Comparison of ENCODE assay signal across 9 cellular contexts in the genomic region with DNA sequence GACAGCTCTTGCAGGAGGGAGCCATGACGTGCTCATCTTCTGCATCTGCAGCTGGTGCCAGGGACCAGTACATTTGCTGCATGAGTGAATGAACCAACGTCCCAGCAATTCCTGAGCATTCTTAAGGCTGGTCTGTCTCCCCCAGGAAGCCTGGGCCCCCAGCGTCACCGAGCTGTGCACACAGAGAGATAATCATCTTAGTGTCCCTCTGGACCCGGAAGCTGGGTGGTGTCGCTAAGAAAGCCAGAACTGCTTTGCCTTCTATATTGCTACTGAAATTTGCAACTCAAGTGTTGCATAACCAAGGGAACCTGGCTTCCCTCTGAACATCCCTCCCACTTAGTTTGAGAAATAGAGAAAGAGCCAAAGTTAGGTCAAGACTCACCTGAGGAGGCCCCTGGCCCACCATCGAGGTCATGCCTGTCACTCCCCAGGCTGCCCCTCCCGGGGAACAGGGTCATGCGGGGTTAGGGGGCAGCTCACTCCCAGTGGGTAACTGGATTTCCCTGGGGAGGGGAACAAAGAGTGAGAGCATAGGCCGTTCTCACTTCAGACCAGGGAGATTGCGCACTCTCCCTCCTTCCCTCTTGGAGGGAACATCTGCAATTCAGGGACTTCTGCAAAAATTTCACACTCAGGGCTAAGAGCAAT.
DNase-seq lines count a peak whose midpoint lies in the region; ATAC-seq and TF ChIP-seq lines count a peak whose summit lies in the region.
"Had no signal": no experiment of that assay in that cellular context is flagged by ENCODE, and none has a peak within 500 bp of the region (broad histone marks: within the 10 kb centered on the region; RNA-seq: fewer than 3 reads in every experiment).

No MANE protein-coding gene starts in this region.

- POLR2A ChIA-PET in SK-N-SH (lab: Yijun Ruan, JAX), result no interaction called here

- peaks cover 28% of the 10 kb centered on the region for H3K9me3 Mint-ChIP-seq in activated T-helper 2 cell treated with anti-CD3 and anti-CD28 coated beads, Interferon-gamma antibody, Interleukin-2, Interleukin-4, amounts not matched to agents 10 μg/mL and 5 μg/mL and 100 μg/mL, durations not matched to agents 14 hours and 24 hours and 36 hours

- TF ChIP-seq CTCF in SK-N-SH (IDR thresholded peaks at IDR 0.05), result no peak
- no peak for TF ChIP-seq CTCF in left lung (IDR thresholded peaks at IDR 0.05)
- no peak for TF ChIP-seq CTCF in tibial nerve (IDR thresholded peaks at IDR 0.05)

- peak overlapping the region; percentile 87; the same call in 1 of the 2 replicates for H2AFZ ChIP-seq in SK-N-SH (ENCODE audit: low read depth)

- H3K4me3 ChIP-seq in SK-N-SH (ENCODE audit: low read depth in 2 of 2, low read length in 1 of 2) (no peak overlapping the region), left lung (peak overlapping the region in 1 of 2 donors; percentile 0), tibial nerve (peak overlapping the region in 2 of 4 donors; percentile 16 to 19)

- no peak for TF ChIP-seq POLR2A in tibial nerve (IDR thresholded peaks at IDR 0.05)

- no peaks in the 10 kb centered on the region for H3K36me3 ChIP-seq in SK-N-SH (replicated peaks in 1 of 2; ENCODE audit: control insufficient read depth in 1 of 2, insufficient read depth in 2 of 2, low read length in 1 of 2)
- H3K36me3 ChIP-seq in left lung, result no peaks in the 10 kb centered on the region
- H3K36me3 ChIP-seq in tibial nerve, result no peaks in the 10 kb centered on the region

- H3K4me1 ChIP-seq in SK-N-SH (ENCODE audit: control insufficient read depth in 1 of 2, insufficient read depth in 2 of 2, low read depth in 1 of 2, low read length in 1 of 2) (peaks cover 3 to 15% of the 10 kb centered on the region in 2 experiments; a peak in 2 of 4 replicates), left lung (peaks cover 9 to 70% of the 10 kb centered on the region in 2 donors), tibial nerve (peaks cover 0 to 48% (median 26%) of the 10 kb centered on the region in 4 donors)

- no peak for ATAC-seq in SK-N-SH treated with all-trans-retinoic acid at 6 μM for 48 hours
- ATAC-seq in HG03139 (IDR thresholded peaks at IDR 0.05; ENCODE audit: unreplicated experiment), result peak; percentile 32
- peak; percentile 72 for ATAC-seq in left lung

- no peaks in the 10 kb centered on the region for H3K27me3 Mint-ChIP-seq in activated T-helper 2 cell treated with anti-CD3 and anti-CD28 coated beads, Interferon-gamma antibody, Interleukin-2, Interleukin-4, amounts not matched to agents 10 μg/mL and 5 μg/mL and 100 μg/mL, durations not matched to agents 14 hours and 24 hours and 36 hours (ENCODE audit: low read depth)

- H3F3A ChIP-seq in SK-N-SH (replicated peaks; ENCODE audit: insufficient read depth), result no peaks in the 10 kb centered on the region

- DNase-seq in SK-N-SH, result no peak
- no peak for DNase-seq in activated T-helper 2 cell treated with anti-CD3 and anti-CD28 coated beads, Interferon-gamma antibody, Interleukin-2, Interleukin-4, amounts not matched to agents 10 μg/mL and 5 μg/mL and 100 μg/mL, durations not matched to agents 14 hours and 24 hours and 36 hours (ENCODE audit: low spot score)
- peak; percentile 62 to 77 for DNase-seq in left lung
- DNase-seq in tibial nerve (ENCODE audit: low spot score in 2 of 2), result peak in 1 of 2 donors; percentile 66
- no peak for DNase-seq in COR-L47 (lab: John Stamatoyannopoulos, UW)
- DNase-seq in DMS 273 (lab: John Stamatoyannopoulos, UW; ENCODE audit: unreplicated experiment), result no peak

- CTCF ChIA-PET in SK-N-SH (lab: Yijun Ruan, JAX), result interaction anchor here (0.7 kb wide), 1 partner anchor 104 kb away, joined by 3 read pairs; no protein-coding TSS in a partner anchor

- H3K79me2 ChIP-seq in SK-N-SH (ENCODE audit: insufficient read depth), result no peaks in the 10 kb centered on the region

- H3K27ac ChIP-seq in SK-N-SH (ENCODE audit: low read depth in 2 of 2, low read length in 1 of 2) (peak overlapping the region in 1 of 2 experiments; percentile 35; a peak in 1 of 4 replicates), left lung (peak overlapping the region; percentile 85 to 92), tibial nerve (peak overlapping the region; percentile 48 to 90 (median 78))
- H3K27ac ChIP-seq: VCaP had no signal

- no peaks in the 10 kb centered on the region for H3K9me2 ChIP-seq in SK-N-SH

- H4K20me1 ChIP-seq in SK-N-SH (ENCODE audit: insufficient read depth), result no peaks in the 10 kb centered on the region

- 79% methylated on average over 11 of the region's 11 CpGs for WGBS in SK-N-SH (ENCODE audit: low lambda C conversion rate)
- 20 to 24% methylated on average over 11 of the region's 11 CpGs for WGBS in tibial nerve, 2 donors

- intact Hi-C loops in activated T-helper 2 cell treated with anti-CD3 and anti-CD28 coated beads, Interferon-gamma antibody, Interleukin-2, Interleukin-4, amounts not matched to agents 10 μg/mL and 5 μg/mL and 100 μg/mL, durations not matched to agents 14 hours and 24 hours and 36 hours (cut with micrococcal nuclease), result loop anchor here (1.0 to 5.0 kb wide), 3 partner anchors 38 to 1000 kb away; no protein-coding TSS in a partner anchor
- intact Hi-C loops in left lung (cut with DNase I), result no loop called here

- H3K9ac ChIP-seq in SK-N-SH, result peak overlapping the region; percentile 25; the same call in 1 of the 2 replicates

- peak overlapping the region; percentile 88 for H3K27ac Mint-ChIP-seq in activated T-helper 2 cell treated with anti-CD3 and anti-CD28 coated beads, Interferon-gamma antibody, Interleukin-2, Interleukin-4, amounts not matched to agents 10 μg/mL and 5 μg/mL and 100 μg/mL, durations not matched to agents 14 hours and 24 hours and 36 hours

- no peaks in the 10 kb centered on the region; the same call in 1 of the 2 replicates for H3K9me3 ChIP-seq in SK-N-SH
- H3K9me3 ChIP-seq in left lung, result peaks cover 0 to 29% of the 10 kb centered on the region in 2 donors
- H3K9me3 ChIP-seq in tibial nerve, result peaks cover 0 to 22% (median 2%) of the 10 kb centered on the region in 4 donors

- peak overlapping the region; percentile 46 for H3K4me2 ChIP-seq in SK-N-SH

- H3K4me3 Mint-ChIP-seq in activated T-helper 2 cell treated with anti-CD3 and anti-CD28 coated beads, Interferon-gamma antibody, Interleukin-2, Interleukin-4, amounts not matched to agents 10 μg/mL and 5 μg/mL and 100 μg/mL, durations not matched to agents 14 hours and 24 hours and 36 hours (ENCODE audit: low read depth), result no peak overlapping the region

- TF ChIP-seq RAD21 in SK-N-SH (IDR thresholded peaks at IDR 0.05; ENCODE audit: low read length), result no peak

- TF ChIP-seq EP300 in SK-N-SH (IDR thresholded peaks at IDR 0.05; ENCODE audit: borderline replicate concordance in 1 of 2, low read depth in 1 of 2, low read length in 1 of 2) (no peak), tibial nerve (IDR thresholded peaks at IDR 0.05) (no peak)

- peaks cover 26% of the 10 kb centered on the region for H3K4me1 Mint-ChIP-seq in activated T-helper 2 cell treated with anti-CD3 and anti-CD28 coated beads, Interferon-gamma antibody, Interleukin-2, Interleukin-4, amounts not matched to agents 10 μg/mL and 5 μg/mL and 100 μg/mL, durations not matched to agents 14 hours and 24 hours and 36 hours (ENCODE audit: low read depth)

- peaks cover 4% of the 10 kb centered on the region for H3K36me3 Mint-ChIP-seq in activated T-helper 2 cell treated with anti-CD3 and anti-CD28 coated beads, Interferon-gamma antibody, Interleukin-2, Interleukin-4, amounts not matched to agents 10 μg/mL and 5 μg/mL and 100 μg/mL, durations not matched to agents 14 hours and 24 hours and 36 hours (ENCODE audit: low read depth)

- H3K27me3 ChIP-seq in SK-N-SH (ENCODE audit: insufficient read depth) (no peaks in the 10 kb centered on the region), left lung (no peaks in the 10 kb centered on the region), tibial nerve (no peaks in the 10 kb centered on the region)

TF ChIP-seq in SK-N-SH, 30 proteins besides CTCF, POLR2A, EP300 and RAD21 (continues in another document):
- TF ChIP-seq, protein P1, sequence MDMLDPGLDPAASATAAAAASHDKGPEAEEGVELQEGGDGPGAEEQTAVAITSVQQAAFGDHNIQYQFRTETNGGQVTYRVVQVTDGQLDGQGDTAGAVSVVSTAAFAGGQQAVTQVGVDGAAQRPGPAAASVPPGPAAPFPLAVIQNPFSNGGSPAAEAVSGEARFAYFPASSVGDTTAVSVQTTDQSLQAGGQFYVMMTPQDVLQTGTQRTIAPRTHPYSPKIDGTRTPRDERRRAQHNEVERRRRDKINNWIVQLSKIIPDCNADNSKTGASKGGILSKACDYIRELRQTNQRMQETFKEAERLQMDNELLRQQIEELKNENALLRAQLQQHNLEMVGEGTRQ (IDR thresholded peaks at IDR 0.05; ENCODE audit: borderline replicate concordance, low read depth, low read length), result no peak
- TF ChIP-seq RXRA (IDR thresholded peaks at IDR 0.05; ENCODE audit: borderline replicate concordance, low read depth) (no peak), CHD2 (IDR thresholded peaks at IDR 0.05; ENCODE audit: low read length, partially characterized antibody) (no peak), MEF2A (IDR thresholded peaks at IDR 0.05; ENCODE audit: borderline replicate concordance, low read depth) (no peak)

TF ChIP-seq in SK-N-SH treated with all-trans-retinoic acid at 6 μM for 48 hours, 23 proteins besides CTCF, POLR2A, EP300 and RAD21:
- no peak for TF ChIP-seq TCF4 (CRISPR knock-in tag; IDR thresholded peaks at IDR 0.05; ENCODE audit: borderline replicate concordance)

Comparison
In these comparisons a context has a peak if more than half of its experiments do, and no peak if none do; other contexts are left out.
1. DNase-seq: peak in left lung (2 of 2); none in SK-N-SH (single experiment), activated T-helper 2 cell treated with anti-CD3 and anti-CD28 coated beads, Interferon-gamma antibody, Interleukin-2, Interleukin-4, amounts not matched to agents 10 μg/mL and 5 μg/mL and 100 μg/mL, durations not matched to agents 14 hours and 24 hours and 36 hours (single experiment), COR-L47 (single experiment) and DMS 273 (single experiment).